In genomic region chr17:61237275-61237674, GRCh38 we compare ENCODE assay signal across 23 cellular contexts.
"Had no signal": no experiment of that assay in that cellular context is flagged by ENCODE, and none has a peak within 500 bp of the region (broad histone marks: within the 10 kb centered on the region; RNA-seq: fewer than 3 reads in every experiment).

No MANE protein-coding gene starts in this region.

- H3K4me3 ChIP-seq: esophagus squamous epithelium, heart right ventricle, neural progenitor cell, spleen, upper lobe of left lung, vagina had no signal

- H3K9me3 Mint-ChIP-seq: activated T-cell treated with anti-CD3 and anti-CD28 coated beads, Interleukin-2, amount 50 U/mL, for 72 hours; central memory CD8-positive, alpha-beta T cell; dendritic cell treated with granulocyte-macrophage colony-stimulating factor and Interleukin-4, amounts not matched to agents 40 ng/mL and 50 ng/mL, for 4 days; naive thymus-derived CD8-positive, alpha-beta T cell; neural progenitor cell; T-helper 2 cell treated with Interferon-gamma antibody and Interleukin-4, amounts not matched to agents 5 μg/mL and 100 μg/mL, for 36 hours had no signal

- H3K4me1 Mint-ChIP-seq: central memory CD8-positive, alpha-beta T cell; memory B cell had no signal

- H3K4me2 ChIP-seq: neural progenitor cell had no signal

- H3K27ac ChIP-seq: esophagus squamous epithelium, neural progenitor cell, spleen, upper lobe of left lung, vagina had no signal

- H3K9ac ChIP-seq: neural progenitor cell had no signal

- H3K36me3 Mint-ChIP-seq: neural progenitor cell had no signal

- H3K27me3 Mint-ChIP-seq: activated CD4-positive, alpha-beta T cell treated with anti-CD3 and anti-CD28 coated beads for 36 hours; activated naive CD8-positive, alpha-beta T cell; central memory CD8-positive, alpha-beta T cell; dendritic cell treated with granulocyte-macrophage colony-stimulating factor and Interleukin-4, amounts not matched to agents 40 ng/mL and 50 ng/mL, for 4 days; memory B cell; naive thymus-derived CD8-positive, alpha-beta T cell had no signal

- DNase-seq: activated CD4-positive, alpha-beta T cell treated with anti-CD3 and anti-CD28 coated beads for 36 hours; activated CD4-positive, CD25-positive, alpha-beta regulatory T cell; activated CD8-positive, alpha-beta T cell treated with anti-CD3 and anti-CD28 coated beads, Interleukin-2, amount 10 ng/mL, durations not matched to agents 7 days and 5 days; activated naive CD4-positive, alpha-beta T cell; activated T-cell treated with anti-CD3 and anti-CD28 coated beads for 4 hours; activated T-cell treated with anti-CD3 and anti-CD28 coated beads, Interleukin-2, amount 50 U/mL, for 72 hours; anterior cingulate cortex; esophagus squamous epithelium; foreskin melanocyte; heart right ventricle; naive thymus-derived CD8-positive, alpha-beta T cell; occipital lobe; right cardiac atrium; spleen; stimulated activated naive CD4-positive, alpha-beta T cell treated with Interleukin-2 at 50 U/mL for 16 hours; upper lobe of left lung had no signal

- H3K36me3 ChIP-seq: esophagus squamous epithelium, heart right ventricle, neural progenitor cell, spleen, upper lobe of left lung, vagina had no signal

- H3K9me3 ChIP-seq: esophagus squamous epithelium, upper lobe of left lung, vagina had no signal

- H3K27ac Mint-ChIP-seq: activated CD4-positive, alpha-beta T cell treated with anti-CD3 and anti-CD28 coated beads for 36 hours; activated CD8-positive, alpha-beta T cell treated with anti-CD3 and anti-CD28 coated beads, Interleukin-2, amount 10 ng/mL, durations not matched to agents 7 days and 5 days; activated naive CD8-positive, alpha-beta T cell; activated T-cell treated with anti-CD3 and anti-CD28 coated beads, Interleukin-2, amount 50 U/mL, for 72 hours; dendritic cell treated with granulocyte-macrophage colony-stimulating factor and Interleukin-4, amounts not matched to agents 40 ng/mL and 50 ng/mL, for 4 days; memory B cell; naive thymus-derived CD8-positive, alpha-beta T cell; neural progenitor cell; T-helper 2 cell treated with Interferon-gamma antibody and Interleukin-4, amounts not matched to agents 5 μg/mL and 100 μg/mL, for 36 hours had no signal

- H3K4me3 Mint-ChIP-seq: activated CD4-positive, alpha-beta T cell treated with anti-CD3 and anti-CD28 coated beads for 36 hours; activated CD8-positive, alpha-beta T cell treated with anti-CD3 and anti-CD28 coated beads, Interleukin-2, amount 10 ng/mL, durations not matched to agents 7 days and 5 days; activated naive CD8-positive, alpha-beta T cell; activated T-cell treated with anti-CD3 and anti-CD28 coated beads, Interleukin-2, amount 50 U/mL, for 72 hours; central memory CD8-positive, alpha-beta T cell; dendritic cell treated with granulocyte-macrophage colony-stimulating factor and Interleukin-4, amounts not matched to agents 40 ng/mL and 50 ng/mL, for 4 days; memory B cell; naive thymus-derived CD8-positive, alpha-beta T cell; neural progenitor cell; T-helper 2 cell treated with Interferon-gamma antibody and Interleukin-4, amounts not matched to agents 5 μg/mL and 100 μg/mL, for 36 hours had no signal

- ATAC-seq: activated CD4-positive, alpha-beta T cell treated with anti-CD3 and anti-CD28 coated beads for 36 hours; activated CD8-positive, alpha-beta T cell treated with anti-CD3 and anti-CD28 coated beads, Interleukin-2, amount 10 ng/mL, durations not matched to agents 7 days and 5 days; activated T-cell treated with anti-CD3 and anti-CD28 coated beads, Interleukin-2, amount 50 U/mL, for 72 hours; heart right ventricle; naive thymus-derived CD8-positive, alpha-beta T cell; right cardiac atrium had no signal

- H2AFZ ChIP-seq: neural progenitor cell had no signal

- H3K27me3 ChIP-seq: esophagus squamous epithelium, heart right ventricle, neural progenitor cell, spleen, upper lobe of left lung, vagina had no signal
